Comparison of ENCODE assay signal across 13 cellular contexts in the genomic region with DNA sequence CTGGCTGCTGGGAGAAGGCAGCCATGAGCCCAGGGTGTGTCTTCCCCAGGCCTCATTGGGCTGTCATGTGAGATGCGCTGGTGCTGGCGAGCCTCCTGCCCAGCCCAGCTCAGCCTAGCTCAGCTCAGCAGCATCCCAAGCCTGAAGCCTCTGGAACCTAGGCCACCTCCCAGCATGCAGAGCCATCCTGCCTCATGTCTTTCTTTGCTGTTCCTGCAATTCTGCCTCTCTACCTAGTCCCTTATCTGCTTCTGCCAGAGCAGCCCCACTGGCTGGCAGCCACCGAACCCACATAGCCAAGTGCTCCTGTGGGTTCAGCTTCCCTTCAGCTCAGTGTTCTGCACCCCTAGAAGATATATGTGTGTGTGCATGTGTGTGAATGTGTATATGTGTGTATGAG.
"Had no signal": no experiment of that assay in that cellular context is flagged by ENCODE, and none has a peak within 500 bp of the region (broad histone marks: within the 10 kb centered on the region; RNA-seq: fewer than 3 reads in every experiment).

No MANE protein-coding gene starts in this region.

- ATAC-seq: activated CD4-positive, CD25-positive, alpha-beta regulatory T cell treated with anti-CD3 and anti-CD28 coated beads, Interleukin-2, amount 50 U/mL, for 24 hours had no signal

- H3K27ac ChIP-seq: breast epithelium, psoas muscle, suprapubic skin had no signal

- H3K9me3 ChIP-seq: breast epithelium, psoas muscle, suprapubic skin had no signal

- DNase-seq: activated effector memory CD4-positive, alpha-beta T cell treated with Interleukin-2 at 50 U/mL for 16 hours; activated T-cell treated with anti-CD3 and anti-CD28 coated beads, Interleukin-2, amount 50 U/mL, for 24 hours; glutamatergic neuron; immature natural killer cell; natural killer cell; stimulated activated CD4-positive, alpha-beta T cell treated with anti-CD3 and anti-CD28 coated beads, Interleukin-12 subunit alpha, Interleukin-12 subunit beta, amount 100 ng/mL, for 4 hours; stimulated activated naive CD4-positive, alpha-beta T cell treated with Interleukin-2 at 50 U/mL for 16 hours had no signal

- H3K4me1 ChIP-seq: breast epithelium, psoas muscle had no signal

- H3K4me3 ChIP-seq: breast epithelium, lung, psoas muscle, suprapubic skin had no signal

- FAIRE-seq: endometrium had no signal

- H3K36me3 ChIP-seq: breast epithelium, suprapubic skin had no signal
